ENCODE assay signal across 17 cellular contexts in genomic region chr10:100566561-100566960, GRCh38. TPM values are rescaled to one million over a fixed set of nuclear protein-coding genes. Genes with fewer than 3 reads are reported as not detected.
DNase-seq lines count a peak whose midpoint lies in the region; ATAC-seq, FAIRE-seq and TF ChIP-seq lines count a peak whose summit lies in the region.
"Had no signal": no experiment of that assay in that cellular context is flagged by ENCODE, and none has a peak within 500 bp of the region (broad histone marks: within the 10 kb centered on the region; RNA-seq: fewer than 3 reads in every experiment).

No MANE protein-coding gene starts in this region.

- peaks cover 16% of the 10 kb centered on the region for H3K4me1 Mint-ChIP-seq in activated CD8-positive, alpha-beta memory T cell treated with anti-CD3 and anti-CD28 coated beads, Interleukin-2, amount 10 ng/mL, durations not matched to agents 7 days and 5 days
- H3K4me1 Mint-ChIP-seq in osteocyte (ENCODE audit: unreplicated experiment): no peaks in the 10 kb centered on the region

- no peak overlapping the region for H3K27ac Mint-ChIP-seq in activated CD8-positive, alpha-beta memory T cell treated with anti-CD3 and anti-CD28 coated beads, Interleukin-2, amount 10 ng/mL, durations not matched to agents 7 days and 5 days
- H3K27ac Mint-ChIP-seq in osteocyte (ENCODE audit: unreplicated experiment): no peak overlapping the region
- H3K27ac Mint-ChIP-seq: CD4-positive, alpha-beta T cell had no signal

- CTCF ChIA-PET in activated CD8-positive, alpha-beta memory T cell treated with anti-CD3 and anti-CD28 coated beads, Interleukin-2, amount 10 ng/mL, durations not matched to agents 7 days and 5 days (lab: Charles Lee): no interaction called here

- no peaks in the 10 kb centered on the region for H3K36me3 Mint-ChIP-seq in activated CD8-positive, alpha-beta memory T cell treated with anti-CD3 and anti-CD28 coated beads, Interleukin-2, amount 10 ng/mL, durations not matched to agents 7 days and 5 days
- no peaks in the 10 kb centered on the region for H3K36me3 Mint-ChIP-seq in osteocyte (ENCODE audit: unreplicated experiment)

- ATAC-seq in activated CD8-positive, alpha-beta memory T cell treated with anti-CD3 and anti-CD28 coated beads, Interleukin-2, amount 10 ng/mL, durations not matched to agents 7 days and 5 days: no peak
- ATAC-seq in left lobe of liver (no peak), HG03342 (IDR thresholded peaks at IDR 0.05; ENCODE audit: unreplicated experiment) (no peak)
- ATAC-seq: HepG2 had no signal

- H3K27me3 Mint-ChIP-seq in activated CD8-positive, alpha-beta memory T cell treated with anti-CD3 and anti-CD28 coated beads, Interleukin-2, amount 10 ng/mL, durations not matched to agents 7 days and 5 days: peaks cover 30% of the 10 kb centered on the region
- peaks cover 38% of the 10 kb centered on the region for H3K27me3 Mint-ChIP-seq in osteocyte (ENCODE audit: unreplicated experiment)

- H3K9me3 Mint-ChIP-seq in activated CD8-positive, alpha-beta memory T cell treated with anti-CD3 and anti-CD28 coated beads, Interleukin-2, amount 10 ng/mL, durations not matched to agents 7 days and 5 days (ENCODE audit: low read depth): no peaks in the 10 kb centered on the region
- no peaks in the 10 kb centered on the region for H3K9me3 Mint-ChIP-seq in osteocyte (ENCODE audit: unreplicated experiment)
- H3K9me3 Mint-ChIP-seq: CD4-positive, alpha-beta T cell had no signal

- peak; percentile 21 for DNase-seq in activated CD8-positive, alpha-beta memory T cell treated with anti-CD3 and anti-CD28 coated beads for 24 hours
- DNase-seq in activated CD8-positive, alpha-beta memory T cell treated with anti-CD3 and anti-CD28 coated beads, Interleukin-2, amount 10 ng/mL, durations not matched to agents 7 days and 5 days: no peak
- DNase-seq in left lobe of liver (ENCODE audit: low spot score) (peak; percentile 21), osteocyte (ENCODE audit: extremely low spot score, unreplicated experiment) (peak; percentile 67), RCC 7860 (ENCODE audit: low spot score) (no peak), NOMO-1 (lab: John Stamatoyannopoulos, UW; ENCODE audit: unreplicated experiment in 2 of 2) (no peak)
- DNase-seq: AML-193, Caco-2 had no signal

- TF ChIP-seq CTCF in osteocyte (IDR thresholded peaks at IDR 0.05): no peak

- no peak for FAIRE-seq in RCC 7860 (lab: Jason Lieb, UNC)
- FAIRE-seq: A549, D721Med, G401.6, GM12891, GM19239, H1, HepG2 had no signal

- H3K4me3 Mint-ChIP-seq in activated CD8-positive, alpha-beta memory T cell treated with anti-CD3 and anti-CD28 coated beads, Interleukin-2, amount 10 ng/mL, durations not matched to agents 7 days and 5 days: no peak overlapping the region
- no peak overlapping the region for H3K4me3 Mint-ChIP-seq in osteocyte (ENCODE audit: unreplicated experiment)
- H3K4me3 Mint-ChIP-seq: CD4-positive, alpha-beta T cell had no signal

RNA-seq across cellular contexts. Expression of gene HIF1AN, which starts 30.8 kb away (rescaled TPM):
- total RNA-seq in activated CD8-positive, alpha-beta memory T cell treated with anti-CD3 and anti-CD28 coated beads, Interleukin-2, amount 10 ng/mL, durations not matched to agents 7 days and 5 days: 10 to 100 TPM; 49.2 to 53.6 TPM
- total RNA-seq in left lobe of liver (13.0 TPM), osteocyte (45.8 and 50.6 TPM in 2 replicates)

RNA-seq across cellular contexts. Expression of gene NDUFB8, which starts 36.9 kb away (rescaled TPM):
- total RNA-seq in activated CD8-positive, alpha-beta memory T cell treated with anti-CD3 and anti-CD28 coated beads, Interleukin-2, amount 10 ng/mL, durations not matched to agents 7 days and 5 days: 100 to 1,000 TPM; 268 to 300 TPM
- 104 TPM for total RNA-seq in left lobe of liver
- 151 and 169 TPM in 2 replicates for total RNA-seq in osteocyte

RNA-seq across cellular contexts. Expression of gene SEC31B, which starts 46.9 kb away (rescaled TPM):
- 100 to 1,000 TPM in 1 of 2 experiments, 10 to 100 TPM in 1; 42.9 to 120 TPM for total RNA-seq in activated CD8-positive, alpha-beta memory T cell treated with anti-CD3 and anti-CD28 coated beads, Interleukin-2, amount 10 ng/mL, durations not matched to agents 7 days and 5 days
- 6.7 TPM for total RNA-seq in left lobe of liver
- 18.3 and 19.6 TPM in 2 replicates for total RNA-seq in osteocyte

Comparison
In these comparisons a context has a peak if more than half of its experiments do, and no peak if none do; other contexts are left out.
1. DNase-seq: peak in activated CD8-positive, alpha-beta memory T cell treated with anti-CD3 and anti-CD28 coated beads for 24 hours (single experiment), left lobe of liver (single experiment) and osteocyte (single experiment); none in activated CD8-positive, alpha-beta memory T cell treated with anti-CD3 and anti-CD28 coated beads, Interleukin-2, amount 10 ng/mL, durations not matched to agents 7 days and 5 days (single experiment), RCC 7860 (single experiment) and NOMO-1 (0 of 2).